In genomic region chr4:37326852-37327251, GRCh38 we compare ENCODE assay signal across 27 cellular contexts.
"Had no signal": no experiment of that assay in that cellular context is flagged by ENCODE, and none has a peak within 500 bp of the region (broad histone marks: within the 10 kb centered on the region; RNA-seq: fewer than 3 reads in every experiment).

No MANE protein-coding gene starts in this region.

- DNase-seq: stimulated activated CD4-positive, alpha-beta T cell treated with anti-CD3 and anti-CD28 coated beads, Interleukin-2, amount 100 ng/mL, for 48 hours; stimulated activated CD4-positive, alpha-beta T cell treated with anti-CD3 and anti-CD28 coated beads, Interleukin-4, amount 100 ng/mL, for 1 hour; stimulated activated CD4-positive, alpha-beta T cell treated with anti-CD3 and anti-CD28 coated beads, Interleukin-4, amount 100 ng/mL, for 24 hours; stimulated activated CD4-positive, alpha-beta T cell treated with anti-CD3 and anti-CD28 coated beads, Interleukin-4, amount 100 ng/mL, for 4 hours; stimulated activated CD8-positive, alpha-beta memory T cell treated with anti-CD3 and anti-CD28 coated beads, Interleukin-4, amount 100 ng/mL, for 48 hours; stimulated activated naive B cell treated with anti-CD40 and anti-IgM and Interleukin-4, amounts not matched to agents 10 μg/mL and 1 μg/mL and 100 μg/mL, for 72 hours; stimulated activated naive CD4-positive, alpha-beta T cell; stimulated activated naive CD4-positive, alpha-beta T cell treated with Interleukin-2 at 50 U/mL for 16 hours; stimulated activated naive CD8-positive, alpha-beta T cell treated with anti-CD3 and anti-CD28 coated beads, Interleukin-15, amount 100 ng/mL, for 72 hours; stimulated activated naive CD8-positive, alpha-beta T cell treated with anti-CD3 and anti-CD28 coated beads, Interleukin-15, Interleukin-2, amounts not matched to agents 100 U/mL and 50 U/mL, for 24 hours; stomach; substantia nigra; testis; thyroid gland; tibial artery; transverse colon; trophoblast cell; upper lobe of left lung; upper lobe of right lung; uterus had no signal

- H3K27ac ChIP-seq: stomach, suprapubic skin, testis, thoracic aorta, thyroid gland, tibial artery, tibial nerve, transverse colon, upper lobe of left lung, upper lobe of right lung, uterus, vagina had no signal

- FAIRE-seq: urothelium cell line had no signal

- H3K4me1 ChIP-seq: stomach, suprapubic skin, testis, thyroid gland, tibial artery, tibial nerve, transverse colon, upper lobe of left lung, upper lobe of right lung, uterus, vagina had no signal

- H3K9me3 ChIP-seq: stomach, suprapubic skin, testis, thoracic aorta, thyroid gland, tibial artery, tibial nerve, transverse colon, upper lobe of right lung, uterus, vagina had no signal

- H3K4me3 ChIP-seq: stomach, suprapubic skin, testis, thoracic aorta, thyroid gland, tibial artery, tibial nerve, transverse colon, upper lobe of left lung, upper lobe of right lung, uterus, vagina had no signal

- H3K36me3 ChIP-seq: stomach, suprapubic skin, thoracic aorta, thyroid gland, tibial artery, tibial nerve, transverse colon, upper lobe of left lung, upper lobe of right lung, uterus, vagina had no signal

- ATAC-seq: stimulated activated effector memory CD8-positive, alpha-beta T cell treated with anti-CD3 and anti-CD28 coated beads, Interleukin-12 subunit alpha, Interleukin-12 subunit beta, amount 100 ng/mL, for 72 hours; stimulated activated memory B cell treated with anti-CD40 and anti-IgM and Interleukin-4, amounts not matched to agents 10 μg/mL and 1 μg/mL and 100 μg/mL, for 72 hours; stimulated activated naive B cell treated with anti-CD40 and anti-IgM and Interleukin-4, amounts not matched to agents 10 μg/mL and 1 μg/mL and 100 μg/mL, for 72 hours; stimulated activated naive CD8-positive, alpha-beta T cell treated with anti-CD3 and anti-CD28 coated beads, Interleukin-15, amount 100 ng/mL, for 72 hours; stimulated activated naive CD8-positive, alpha-beta T cell treated with anti-CD3 and anti-CD28 coated beads, Interleukin-15, Interleukin-2, amounts not matched to agents 100 U/mL and 50 U/mL, for 24 hours; upper lobe of right lung had no signal

- H3K27me3 ChIP-seq: stomach, suprapubic skin, testis, thyroid gland, tibial artery, tibial nerve, transverse colon, upper lobe of left lung, upper lobe of right lung, uterus, vagina had no signal
